ENCODE assay signal across 22 cellular contexts in genomic region chr10:31143331-31143935, GRCh38.
DNase-seq lines count a peak whose midpoint lies in the region; ATAC-seq and TF ChIP-seq lines count a peak whose summit lies in the region.
"Had no signal": no experiment of that assay in that cellular context is flagged by ENCODE, and none has a peak within 500 bp of the region (broad histone marks: within the 10 kb centered on the region; RNA-seq: fewer than 3 reads in every experiment).

No MANE protein-coding gene starts in this region.

- H3K27me3 Mint-ChIP-seq in CD4-positive, CD25-positive, alpha-beta regulatory T cell, result peaks cover 5% of the 10 kb centered on the region
- no peaks in the 10 kb centered on the region for H3K27me3 Mint-ChIP-seq in endodermal cell (ENCODE audit: insufficient read depth)
- peaks cover 3% of the 10 kb centered on the region for H3K27me3 Mint-ChIP-seq in nephron progenitor cell (ENCODE audit: low read depth, poor library complexity)
- H3K27me3 Mint-ChIP-seq: activated naive CD4-positive, alpha-beta T cell treated with anti-CD3 and anti-CD28 coated beads, Interleukin-2, amount 10 ng/mL, durations not matched to agents 7 days and 5 days had no signal

- H3K9me2 ChIP-seq in Loucy (replicated peaks; ENCODE audit: low read depth, low read length), result no peaks in the 10 kb centered on the region
- H3K9me2 ChIP-seq: SK-N-SH had no signal

- H3K27ac ChIP-seq in CD4-positive, CD25-positive, alpha-beta regulatory T cell (ENCODE audit: insufficient read depth, low read length, poor library complexity, severe bottlenecking), result no peak overlapping the region
- peak overlapping the region; percentile 72 for H3K27ac ChIP-seq in endodermal cell (ENCODE audit: low read depth, low read length)
- H3K27ac ChIP-seq: RWPE1, upper lobe of left lung had no signal

- 85 to 88% methylated on average over 4 to 5 of the region's 5 CpGs for WGBS in endodermal cell (ENCODE audit: insufficient coverage in 1 of 2, insufficient read length in 1 of 2), 2 experiments

- H3K79me2 ChIP-seq in Loucy (ENCODE audit: insufficient read depth, low read length), result no peaks in the 10 kb centered on the region

- H3K36me3 ChIP-seq in CD4-positive, CD25-positive, alpha-beta regulatory T cell (ENCODE audit: control insufficient read depth, insufficient read depth, low read length), result no peaks in the 10 kb centered on the region
- H3K36me3 ChIP-seq in Loucy (ENCODE audit: insufficient read depth, low read length) (no peaks in the 10 kb centered on the region), endodermal cell (ENCODE audit: control insufficient read depth, insufficient read depth, low read length) (no peaks in the 10 kb centered on the region)
- H3K36me3 ChIP-seq: HAP-1, upper lobe of left lung had no signal

- no peaks in the 10 kb centered on the region for H3K27me3 ChIP-seq in CD4-positive, CD25-positive, alpha-beta regulatory T cell (ENCODE audit: control insufficient read depth, insufficient read depth, low read length)
- H3K27me3 ChIP-seq in Loucy (ENCODE audit: insufficient read depth, low read length, poor library complexity, severe bottlenecking) (no peaks in the 10 kb centered on the region), endodermal cell (ENCODE audit: control insufficient read depth, insufficient read depth, low read length, poor library complexity, severe bottlenecking) (no peaks in the 10 kb centered on the region)
- H3K27me3 ChIP-seq: upper lobe of left lung had no signal

- no peaks in the 10 kb centered on the region for H3K9me3 ChIP-seq in CD4-positive, CD25-positive, alpha-beta regulatory T cell (ENCODE audit: control insufficient read depth in 2 of 2, low read length in 2 of 2)
- H3K9me3 ChIP-seq in Loucy (ENCODE audit: insufficient read depth, low read depth, low read length) (no peaks in the 10 kb centered on the region), endodermal cell (ENCODE audit: control insufficient read depth, low read length) (no peaks in the 10 kb centered on the region)
- H3K9me3 ChIP-seq: HAP-1, SK-N-SH, upper lobe of left lung had no signal

- no peaks in the 10 kb centered on the region for H3K4me1 Mint-ChIP-seq in CD4-positive, CD25-positive, alpha-beta regulatory T cell
- H3K4me1 Mint-ChIP-seq in endodermal cell (no peaks in the 10 kb centered on the region), nephron progenitor cell (peaks cover 68% of the 10 kb centered on the region)

- peak overlapping the region in 2 of 3 donors; percentile 7 to 59 for H3K27ac Mint-ChIP-seq in CD4-positive, CD25-positive, alpha-beta regulatory T cell
- H3K27ac Mint-ChIP-seq in endodermal cell (no peak overlapping the region), nephron progenitor cell (peak overlapping the region; percentile 95)
- H3K27ac Mint-ChIP-seq: activated naive CD4-positive, alpha-beta T cell treated with anti-CD3 and anti-CD28 coated beads, Interleukin-2, amount 10 ng/mL, durations not matched to agents 7 days and 5 days; WTC11 had no signal

- DNase-seq in CD4-positive, CD25-positive, alpha-beta regulatory T cell, result no peak
- DNase-seq in endodermal cell (no peak), nephron progenitor cell (no peak), SW480 (ENCODE audit: low spot score) (no peak), dermis blood vessel endothelial cell (no peak), NCI-H2227 (lab: John Stamatoyannopoulos, UW; ENCODE audit: unreplicated experiment) (no peak)
- DNase-seq in activated naive CD4-positive, alpha-beta T cell (lab: John Stamatoyannopoulos, UW), result no peak
- DNase-seq: activated CD4-positive, alpha-beta T cell treated with anti-CD3 and anti-CD28 coated beads, Interleukin-2, amount 50 U/mL, for 48 hours; activated naive CD4-positive, alpha-beta T cell treated with anti-CD3 and anti-CD28 coated beads, Interleukin-2, amount 10 ng/mL, durations not matched to agents 7 days and 5 days; activated T-cell treated with anti-CD3 and anti-CD28 coated beads, Interleukin-2, amount 50 U/mL, for 1 hour; effector CD4-positive, alpha-beta T cell; erythroblast; mammary epithelial cell; MV-4-11; naive B cell; SK-N-SH; stimulated activated CD8-positive, alpha-beta memory T cell treated with anti-CD3 and anti-CD28 coated beads, Interleukin-4, amount 100 ng/mL, for 48 hours; upper lobe of left lung had no signal

- no peak for ATAC-seq in CD4-positive, CD25-positive, alpha-beta regulatory T cell (ENCODE audit: low read depth in 2 of 2)

- H3K9me3 Mint-ChIP-seq in CD4-positive, CD25-positive, alpha-beta regulatory T cell, result peaks cover 0 to 1% (median 0%) of the 10 kb centered on the region in 7 donors
- H3K9me3 Mint-ChIP-seq in endodermal cell (no peaks in the 10 kb centered on the region), nephron progenitor cell (no peaks in the 10 kb centered on the region)
- H3K9me3 Mint-ChIP-seq: activated naive CD4-positive, alpha-beta T cell treated with anti-CD3 and anti-CD28 coated beads, Interleukin-2, amount 10 ng/mL, durations not matched to agents 7 days and 5 days; naive B cell had no signal

- no peaks in the 10 kb centered on the region for H4K20me1 ChIP-seq in Loucy (ENCODE audit: insufficient read depth, low read length, poor library complexity, severe bottlenecking)

- H2AFZ ChIP-seq in Loucy (ENCODE audit: low read length), result peak overlapping the region; percentile 54

- H3K4me2 ChIP-seq in Loucy (ENCODE audit: low read depth, low read length, poor library complexity, severe bottlenecking), result peak overlapping the region; percentile 45
- H3K4me2 ChIP-seq: SK-N-SH had no signal

- H3K9ac ChIP-seq in Loucy (ENCODE audit: low read depth, low read length, poor library complexity, severe bottlenecking), result no peak overlapping the region
- no peak overlapping the region for H3K9ac ChIP-seq in endodermal cell (ENCODE audit: extremely low read depth, low read length, poor library complexity, severe bottlenecking)
- H3K9ac ChIP-seq: SK-N-SH had no signal

- no peak overlapping the region for H3K4me3 ChIP-seq in CD4-positive, CD25-positive, alpha-beta regulatory T cell (ENCODE audit: low read depth, low read length)
- H3K4me3 ChIP-seq in Loucy (ENCODE audit: low read length, poor library complexity, severe bottlenecking), result no peak overlapping the region
- no peak overlapping the region for H3K4me3 ChIP-seq in endodermal cell (ENCODE audit: low read length)
- H3K4me3 ChIP-seq: HAP-1, upper lobe of left lung had no signal

- no peaks in the 10 kb centered on the region for H3K36me3 Mint-ChIP-seq in CD4-positive, CD25-positive, alpha-beta regulatory T cell
- H3K36me3 Mint-ChIP-seq in endodermal cell (ENCODE audit: low read depth) (no peaks in the 10 kb centered on the region), nephron progenitor cell (ENCODE audit: low read depth) (no peaks in the 10 kb centered on the region)
- H3K36me3 Mint-ChIP-seq: activated naive CD4-positive, alpha-beta T cell treated with anti-CD3 and anti-CD28 coated beads, Interleukin-2, amount 10 ng/mL, durations not matched to agents 7 days and 5 days; naive B cell; WTC11 had no signal

- no peaks in the 10 kb centered on the region for H3K4me1 ChIP-seq in CD4-positive, CD25-positive, alpha-beta regulatory T cell (ENCODE audit: control insufficient read depth, insufficient read depth, low read length, poor library complexity, severe bottlenecking)
- peaks cover 28% of the 10 kb centered on the region for H3K4me1 ChIP-seq in Loucy (ENCODE audit: insufficient read depth, low read length, poor library complexity, severe bottlenecking)
- no peaks in the 10 kb centered on the region for H3K4me1 ChIP-seq in endodermal cell (ENCODE audit: control insufficient read depth, insufficient read depth, low read length)

- no peak overlapping the region for H3K4me3 Mint-ChIP-seq in CD4-positive, CD25-positive, alpha-beta regulatory T cell
- H3K4me3 Mint-ChIP-seq in endodermal cell (no peak overlapping the region), nephron progenitor cell (no peak overlapping the region)
- H3K4me3 Mint-ChIP-seq: activated naive CD4-positive, alpha-beta T cell treated with anti-CD3 and anti-CD28 coated beads, Interleukin-2, amount 10 ng/mL, durations not matched to agents 7 days and 5 days; naive B cell; WTC11 had no signal

- no peaks in the 10 kb centered on the region for H3F3A ChIP-seq in Loucy (ENCODE audit: low read depth)

- TF ChIP-seq CTCF in Loucy (conservative IDR thresholded peaks at IDR 0.05; ENCODE audit: low read length) (no peak), endodermal cell (conservative IDR thresholded peaks at IDR 0.05) (no peak), nephron progenitor cell (IDR thresholded peaks at IDR 0.05) (no peak)
